In the genomic region with DNA sequence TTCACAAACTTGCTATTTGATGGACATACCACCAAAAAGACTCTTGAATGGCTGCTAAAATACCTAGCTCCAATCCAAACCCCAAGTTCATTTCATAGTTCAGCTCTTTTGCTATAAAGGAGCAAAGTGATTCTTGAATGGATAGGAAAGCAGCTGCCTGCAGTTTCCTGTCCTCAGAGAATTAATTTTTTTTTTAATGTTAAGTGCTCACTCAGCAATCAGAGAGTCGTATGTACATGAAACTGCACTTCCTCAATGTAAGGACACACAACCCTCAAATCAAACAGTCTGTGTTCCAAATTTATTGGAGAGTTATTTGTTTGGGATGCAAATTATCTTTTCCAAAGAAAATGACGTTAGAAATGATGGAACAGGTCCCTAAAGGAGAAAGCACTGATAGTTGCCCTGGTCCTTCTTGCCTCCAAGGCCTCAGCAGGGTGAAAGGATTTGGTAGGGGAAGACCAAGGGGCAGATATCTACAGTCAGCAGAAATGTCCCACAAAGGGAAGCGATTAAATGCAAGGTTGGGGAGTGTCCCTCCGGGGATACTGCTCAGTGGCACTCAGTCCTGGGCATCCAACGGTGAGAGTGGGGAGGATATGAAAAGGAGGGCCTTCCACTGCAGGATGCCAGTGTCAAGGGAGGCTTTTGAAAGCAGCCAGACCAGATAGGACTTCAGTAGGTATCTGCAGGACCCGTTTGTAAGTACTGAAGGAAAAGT, we compare ENCODE assay signal across 18 cellular contexts.
"Had no signal": no experiment of that assay in that cellular context is flagged by ENCODE, and none has a peak within 500 bp of the region (broad histone marks: within the 10 kb centered on the region; RNA-seq: fewer than 3 reads in every experiment).

No MANE protein-coding gene starts in this region.

- DNase-seq: activated CD4-positive, alpha-beta T cell treated with anti-CD3 and anti-CD28 coated beads, Interleukin-2, amount 10 ng/mL, durations not matched to agents 24 days and 14 days; activated CD8-positive, alpha-beta memory T cell treated with anti-CD3 and anti-CD28 coated beads, Interleukin-2, amount 50 U/mL, for 48 hours; activated effector memory CD4-positive, alpha-beta T cell treated with Interleukin-2 at 50 U/mL for 16 hours; activated naive CD4-positive, alpha-beta T cell treated with anti-CD3 and anti-CD28 coated beads, Interleukin-2, amount 50 U/mL, for 16 hours; activated T-cell treated with anti-CD3 and anti-CD28 coated beads, Interleukin-2, amount 50 U/mL, for 48 hours; aorta; brain microvascular endothelial cell; central memory CD4-positive, alpha-beta T cell; colonic mucosa; foreskin melanocyte; glutamatergic neuron; retina; stimulated activated CD4-positive, alpha-beta T cell treated with anti-CD3 and anti-CD28 coated beads, Interleukin-2, amount 100 ng/mL, for 24 hours; stimulated activated naive CD8-positive, alpha-beta T cell treated with anti-CD3 and anti-CD28 coated beads, Interleukin-15, Interleukin-2, amounts not matched to agents 100 U/mL and 50 U/mL, for 24 hours; substantia nigra; T1000; tibial artery had no signal

- H3K27ac Mint-ChIP-seq: activated CD4-positive, alpha-beta T cell treated with anti-CD3 and anti-CD28 coated beads, Interleukin-2, amount 10 ng/mL, durations not matched to agents 24 days and 14 days had no signal

- H3K27ac ChIP-seq: brain microvascular endothelial cell, colonic mucosa, tibial artery had no signal

- H3K4me1 ChIP-seq: colonic mucosa, tibial artery had no signal

- H3K4me3 ChIP-seq: colonic mucosa, tibial artery had no signal

- ATAC-seq: stimulated activated naive CD8-positive, alpha-beta T cell treated with anti-CD3 and anti-CD28 coated beads, Interleukin-15, Interleukin-2, amounts not matched to agents 100 U/mL and 50 U/mL, for 24 hours had no signal

- H3K9me3 ChIP-seq: colonic mucosa, tibial artery had no signal

- H3K36me3 ChIP-seq: brain microvascular endothelial cell, colonic mucosa, tibial artery had no signal

- H3K4me3 Mint-ChIP-seq: activated CD4-positive, alpha-beta T cell treated with anti-CD3 and anti-CD28 coated beads, Interleukin-2, amount 10 ng/mL, durations not matched to agents 24 days and 14 days; neural crest cell had no signal

- H3K27me3 ChIP-seq: brain microvascular endothelial cell, colonic mucosa, tibial artery had no signal

- H3K4me1 Mint-ChIP-seq: activated CD4-positive, alpha-beta T cell treated with anti-CD3 and anti-CD28 coated beads, Interleukin-2, amount 10 ng/mL, durations not matched to agents 24 days and 14 days; neural crest cell had no signal
